8 cellular contexts compared by ENCODE assay signal in the genomic region with DNA sequence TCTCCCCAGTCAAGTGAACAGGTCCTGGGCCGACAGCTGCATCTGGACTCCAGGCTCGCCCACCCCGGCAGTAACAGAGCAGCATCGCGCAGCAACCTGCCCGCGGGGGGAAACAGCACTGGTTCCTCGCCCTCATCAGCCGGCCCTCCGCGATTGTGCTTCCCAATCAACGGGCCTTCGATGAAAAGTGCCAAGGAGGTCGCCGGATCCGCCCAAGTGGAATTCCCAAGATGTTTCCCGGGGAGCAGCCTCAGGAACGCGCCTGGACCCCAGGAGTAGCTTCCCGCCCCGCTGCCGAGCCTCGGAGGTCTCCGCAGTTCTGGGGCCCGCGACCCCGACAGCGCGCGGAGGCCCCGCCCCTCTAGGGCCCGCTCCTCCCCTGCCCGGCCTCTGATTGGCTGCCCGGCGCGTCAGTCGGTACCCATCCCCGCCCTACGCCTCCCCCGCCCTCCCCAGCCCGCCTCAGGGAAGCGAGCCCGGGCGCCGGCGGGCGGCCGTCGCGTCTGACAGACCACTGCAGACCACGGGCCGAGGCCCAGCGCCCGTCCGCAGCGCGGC. TPM values are rescaled to one million over a fixed set of nuclear protein-coding genes. Genes with fewer than 3 reads are reported as not detected.
DNase-seq lines count a peak whose midpoint lies in the region; ATAC-seq, FAIRE-seq and TF ChIP-seq lines count a peak whose summit lies in the region.

A gene (plus strand): TSS at position 460 of the 558 bp plus-strand sequence. CDS start 103 bp downstream, outside the sequence.

- peak within 1 kb of the TSS; percentile 68 to 79 for H3K27ac ChIP-seq in A549
- no peak within 1 kb of the TSS for H3K27ac ChIP-seq in keratinocyte (ENCODE audit: control insufficient read depth, insufficient read depth, low read length)

- ATAC-seq in A549 (peak; percentile 94 to 95), GM18861 (IDR thresholded peaks at IDR 0.05; ENCODE audit: unreplicated experiment) (peak; percentile 91), HG03095 (IDR thresholded peaks at IDR 0.05; ENCODE audit: unreplicated experiment) (peak; percentile 99), WTC11 (peak; percentile 94)

- POLR2A ChIA-PET in A549 (lab: Yijun Ruan, JAX): interaction anchor here (1.0 kb wide), 1 partner anchor 11 kb away, joined by 3 read pairs; no protein-coding TSS in a partner anchor
- POLR2A ChIA-PET in WTC11 (lab: Charles Lee): interaction anchor here (0.8 kb wide), 1 partner anchor 67 kb away, joined by 3 read pairs; no protein-coding TSS in a partner anchor

- H3K4me1 ChIP-seq in A549: 0 out of 3 replicates have a peak, but pooled peaks cover 3% of the 10 kb centered on the region
- no peaks in the 10 kb centered on the region for H3K4me1 ChIP-seq in keratinocyte (ENCODE audit: control insufficient read depth, extremely low read depth, insufficient read depth, low read length)

- TF ChIP-seq POLR2A in A549 (IDR thresholded peaks at IDR 0.05; ENCODE audit: low read length): no peak

- H3K27me3 ChIP-seq in bronchial epithelial cell (ENCODE audit: control insufficient read depth, insufficient read depth, low read length): peaks cover 2% of the 10 kb centered on the region
- H3K27me3 ChIP-seq in keratinocyte (ENCODE audit: control insufficient read depth, extremely low read depth, insufficient read depth, low read length): peaks cover 33% of the 10 kb centered on the region

- peaks cover 57% of the 10 kb centered on the region for H3K27me3 Mint-ChIP-seq in WTC11 (ENCODE audit: low read depth)

- TF ChIP-seq RAD21 in A549 (conservative IDR thresholded peaks at IDR 0.05 in 1 of 2, IDR thresholded peaks at IDR 0.05 in 1 of 2): no peak

- no peak within 1 kb of the TSS for H3K9ac ChIP-seq in keratinocyte (ENCODE audit: control insufficient read depth, extremely low read depth, insufficient read depth, low read length)

- H3K27ac Mint-ChIP-seq in WTC11: no peak within 1 kb of the TSS

- peaks cover 15% of the 10 kb centered on the region for H3K36me3 Mint-ChIP-seq in WTC11

- H3K79me2 ChIP-seq in keratinocyte (ENCODE audit: control insufficient read depth, insufficient read depth, low read length): no peaks in the 10 kb centered on the region

- dilution Hi-C loops in keratinocyte (cut with MboI; ENCODE audit: extremely low pct_ligation_motif_present, low sequenced_read_pairs): no loop called here

- peak within 1 kb of the TSS; percentile 76 for H3K4me3 Mint-ChIP-seq in WTC11

- H3K9me3 Mint-ChIP-seq in WTC11: peaks cover 27% of the 10 kb centered on the region

- CTCF ChIA-PET in A549 (lab: Yijun Ruan, JAX): interaction anchor here (1.0 to 3.0 kb wide), 7 partner anchors 11 to 109 kb away, joined by 3 to 9 read pairs (median 3); no protein-coding TSS in a partner anchor
- CTCF ChIA-PET in WTC11 (lab: Charles Lee): interaction anchor here (0.5 to 2.2 kb wide), 6 partner anchors 11 to 592 kb away, joined by 3 to 15 read pairs (median 5); no protein-coding TSS in a partner anchor

- peaks cover 11% of the 10 kb centered on the region for H3K4me1 Mint-ChIP-seq in WTC11

- no peaks in the 10 kb centered on the region for H4K20me1 ChIP-seq in keratinocyte (ENCODE audit: control insufficient read depth, extremely low read depth, insufficient read depth, low read length)

- peak within 1 kb of the TSS; percentile 62 for H2AFZ ChIP-seq in keratinocyte (ENCODE audit: control insufficient read depth, low read length)

- H3K4me2 ChIP-seq in A549 (peak within 1 kb of the TSS; percentile 99), keratinocyte (ENCODE audit: control insufficient read depth, extremely low read depth, insufficient read depth, low read depth, low read length) (peak within 1 kb of the TSS; percentile 70)

- DNase-seq in A549 (ENCODE audit: low read depth in 1 of 2, low spot score in 1 of 2): peak; percentile 71 to 76
- DNase-seq in NCI-H2196 treated with DMSO at 0.1 percent for 48 hours (lab: John Stamatoyannopoulos, UW; ENCODE audit: unreplicated experiment): peak; percentile 65
- DNase-seq in WTC11 (ENCODE audit: low spot score): peak; percentile 92
- no peak for DNase-seq in bronchial epithelial cell (ENCODE audit: low read depth)
- DNase-seq in keratinocyte (ENCODE audit: low read depth, low spot score): no peak
- peak; percentile 76 to 88 for DNase-seq in stimulated activated CD4-positive, alpha-beta T cell treated with anti-CD3 and anti-CD28 coated beads, Interleukin-15, amount 100 ng/mL, for 1 hour (ENCODE audit: low read depth in 1 of 2, low spot score in 1 of 2)

- H3K4me3 ChIP-seq in A549: peak within 1 kb of the TSS; percentile 96
- peak within 1 kb of the TSS; percentile 31 for H3K4me3 ChIP-seq in bronchial epithelial cell (ENCODE audit: low read depth, low read length)
- peak within 1 kb of the TSS; percentile 42 to 68 (median 58) for H3K4me3 ChIP-seq in keratinocyte (ENCODE audit: control insufficient read depth in 2 of 3, extremely low read depth in 1 of 3, insufficient read depth in 2 of 3, low read depth in 1 of 3, low read length in 3 of 3)

- WGBS in A549 (ENCODE audit: missing lambda C conversion rate): 13% methylated on average over 12 of the region's 57 CpGs

- TF ChIP-seq CTCF in A549 (IDR thresholded peaks at IDR 0.05) (no peak), WTC11 (IDR thresholded peaks at IDR 0.05) (no peak), bronchial epithelial cell (IDR thresholded peaks at IDR 0.05; ENCODE audit: insufficient read depth, low read length, severe bottlenecking) (no peak), keratinocyte (optimal IDR thresholded peaks at IDR 0.05 in 1 of 3, IDR thresholded peaks at IDR 0.05 in 1 of 3, conservative IDR thresholded peaks at IDR 0.05 in 1 of 3; ENCODE audit: extremely low read depth in 1 of 3, insufficient read depth in 2 of 3, low read length in 3 of 3) (no peak)

- TF ChIP-seq EP300 in A549 (IDR thresholded peaks at IDR 0.05): no peak

- H3K9me3 ChIP-seq in A549 (no peaks in the 10 kb centered on the region), keratinocyte (ENCODE audit: control insufficient read depth, low read depth, low read length) (no peaks in the 10 kb centered on the region)

- H3K9me1 ChIP-seq in keratinocyte (ENCODE audit: control insufficient read depth, extremely low read depth, insufficient read depth, low read length): no peaks in the 10 kb centered on the region

- FAIRE-seq in A549 (lab: Jason Lieb, UNC) (no peak), bronchial epithelial cell (lab: Jason Lieb, UNC) (no peak), keratinocyte (lab: Jason Lieb, UNC) (no peak)

- H3K36me3 ChIP-seq in bronchial epithelial cell (ENCODE audit: control insufficient read depth, insufficient read depth, low read length) (no peaks in the 10 kb centered on the region), keratinocyte (ENCODE audit: control insufficient read depth in 2 of 2, extremely low read depth in 1 of 2, insufficient read depth in 2 of 2, low read length in 2 of 2) (no peaks in the 10 kb centered on the region)

TF ChIP-seq in A549, 52 proteins besides CTCF, POLR2A, EP300 and RAD21 (continues in another document):
- no peak for TF ChIP-seq MYC (IDR thresholded peaks at IDR 0.05; ENCODE audit: borderline replicate concordance, low read length)
- TF ChIP-seq, protein P1, sequence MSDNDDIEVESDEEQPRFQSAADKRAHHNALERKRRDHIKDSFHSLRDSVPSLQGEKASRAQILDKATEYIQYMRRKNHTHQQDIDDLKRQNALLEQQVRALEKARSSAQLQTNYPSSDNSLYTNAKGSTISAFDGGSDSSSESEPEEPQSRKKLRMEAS (IDR thresholded peaks at IDR 0.05): peak; percentile 50; the same call in 1 of the 2 replicates
- no peak for TF ChIP-seq ZNF302 (CRISPR knock-in tag; IDR thresholded peaks at IDR 0.05)
- TF ChIP-seq TP53 (CRISPR knock-in tag; IDR thresholded peaks at IDR 0.05): no peak
- no peak for TF ChIP-seq RNF2 (IDR thresholded peaks at IDR 0.05; ENCODE audit: borderline replicate concordance, low read depth)
- TF ChIP-seq BHLHE40 (IDR thresholded peaks at IDR 0.05; ENCODE audit: low read depth, low read length): no peak
- TF ChIP-seq POLR2AphosphoS2 (conservative IDR thresholded peaks at IDR 0.05; ENCODE audit: low read length): no peak
- TF ChIP-seq PHF8 (IDR thresholded peaks at IDR 0.05; ENCODE audit: borderline replicate concordance, low read depth): peak; percentile 51; the same call in 1 of the 2 replicates

TF ChIP-seq in WTC11, 78 proteins besides CTCF, POLR2A, EP300 and RAD21 (continues in another document):
- TF ChIP-seq RELA (CRISPR knock-in tag; IDR thresholded peaks at IDR 0.05; ENCODE audit: borderline replicate concordance) (no peak), TP53 (CRISPR knock-in tag; IDR thresholded peaks at IDR 0.05) (0 out of 2 replicates have a peak, but pooled peaks have one; percentile 46), NR1H2 (CRISPR knock-in tag; IDR thresholded peaks at IDR 0.05) (no peak), PRRX2 (CRISPR knock-in tag; IDR thresholded peaks at IDR 0.05) (no peak), OVOL2 (CRISPR knock-in tag; IDR thresholded peaks at IDR 0.05; ENCODE audit: borderline replicate concordance) (no peak), FOXP1 (CRISPR knock-in tag; IDR thresholded peaks at IDR 0.05; ENCODE audit: borderline replicate concordance) (no peak)
- TF ChIP-seq, protein P2, sequence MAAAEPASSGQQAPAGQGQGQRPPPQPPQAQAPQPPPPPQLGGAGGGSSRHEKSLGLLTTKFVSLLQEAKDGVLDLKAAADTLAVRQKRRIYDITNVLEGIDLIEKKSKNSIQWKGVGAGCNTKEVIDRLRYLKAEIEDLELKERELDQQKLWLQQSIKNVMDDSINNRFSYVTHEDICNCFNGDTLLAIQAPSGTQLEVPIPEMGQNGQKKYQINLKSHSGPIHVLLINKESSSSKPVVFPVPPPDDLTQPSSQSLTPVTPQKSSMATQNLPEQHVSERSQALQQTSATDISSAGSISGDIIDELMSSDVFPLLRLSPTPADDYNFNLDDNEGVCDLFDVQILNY (CRISPR knock-in tag; IDR thresholded peaks at IDR 0.05): peak; percentile 37; the same call in 1 of the 2 replicates

RNA-seq across cellular contexts. Expression of the gene that starts here (rescaled TPM):
- 2.9 and 3.7 TPM in 2 replicates for polyA plus RNA-seq in A549 (2011; rRNA removed)
- 1.7 and 2.3 TPM in 2 replicates for polyA plus RNA-seq in A549 (2012; cell fraction: cytosol; rRNA removed)
- 1.2 and 2.4 TPM in 2 replicates for polyA plus RNA-seq in A549 (2012; cell fraction: nucleus; rRNA removed)
- polyA plus RNA-seq in A549 (2017; fragmentation: RNase III; extraction: RNeasy Plus Mini Kit Qiagen cat#74134 plus additional on column Dnase treatment): 2.4 to 3.2 TPM (median 2.9 TPM) in 3 replicates
- polyA minus RNA-seq in A549 (2011; rRNA and poly(A)+ RNA removed): 0.87 and 1.3 TPM in 2 replicates
- 6.6 to 12.3 TPM (median 10.6 TPM) in 3 replicates for total RNA-seq in WTC11 (2021)
- 0.77 and 0.79 TPM in 2 replicates for total RNA-seq in bronchial epithelial cell
- 0.22 to 0.62 TPM (median 0.61 TPM) in 3 replicates for polyA plus RNA-seq in keratinocyte
- 0.14 TPM for polyA plus RNA-seq in keratinocyte (2011; ENCODE audit: low read depth)
- polyA plus RNA-seq in keratinocyte (2011; cell fraction: cytosol; rRNA removed): 0.14 and 0.21 TPM in 2 replicates
- 0.67 and 0.74 TPM in 2 replicates for polyA plus RNA-seq in keratinocyte (2011; cell fraction: nucleus; rRNA removed)
- polyA plus RNA-seq in keratinocyte (2012; ENCODE audit: low replicate concordance): 0.08 and 0.48 TPM in 2 replicates
- 0.16 to 0.59 TPM (median 0.29 TPM) in 3 replicates for polyA minus RNA-seq in keratinocyte
- polyA minus RNA-seq in keratinocyte (2011; cell fraction: cytosol; rRNA and poly(A)+ RNA removed): not detected
- 0.63 and 0.93 TPM in 2 replicates for polyA minus RNA-seq in keratinocyte (2011; cell fraction: nucleus; rRNA and poly(A)+ RNA removed)

Comparison
In these comparisons a context has a peak if more than half of its experiments do, and no peak if none do; other contexts are left out.
1. DNase-seq: peak in A549 (2 of 2), NCI-H2196 treated with DMSO at 0.1 percent for 48 hours (single experiment), WTC11 (single experiment) and stimulated activated CD4-positive, alpha-beta T cell treated with anti-CD3 and anti-CD28 coated beads, Interleukin-15, amount 100 ng/mL, for 1 hour (2 of 2); none in bronchial epithelial cell (single experiment) and keratinocyte (single experiment).
2. H3K4me3 ChIP-seq: peak in every context shown above with its lines; median percentile 96 in A549; 58 in keratinocyte; 31 in bronchial epithelial cell.
3. Peak in every context shown above with its lines, with median percentiles within 50 percentile points of each other: ATAC-seq.